ENCODE assay signal across 8 cellular contexts in the genomic region with DNA sequence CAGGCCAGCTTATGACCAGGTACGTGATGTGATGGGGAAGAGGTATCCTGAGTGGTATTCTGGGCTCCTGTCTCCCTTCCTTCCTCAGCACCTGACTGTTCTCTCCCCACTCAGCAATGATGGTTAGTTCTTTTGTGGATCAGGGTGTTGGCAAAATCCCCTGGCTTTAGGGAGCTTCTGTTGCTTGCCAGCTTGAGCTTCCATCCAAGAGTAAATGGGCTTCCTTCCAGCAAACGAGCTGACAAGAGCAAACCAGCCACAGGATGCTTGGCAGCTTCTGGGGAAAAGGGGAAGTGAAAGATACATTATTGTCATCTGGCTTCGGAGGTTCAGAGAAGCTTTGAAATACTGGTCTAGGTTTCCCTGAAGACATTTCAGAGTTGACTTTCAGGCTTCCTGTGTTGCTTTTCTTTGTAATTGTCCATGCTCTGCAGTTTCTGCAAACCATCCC. TPM values are rescaled to one million over a fixed set of nuclear protein-coding genes. Genes with fewer than 3 reads are reported as not detected.
DNase-seq lines count a peak whose midpoint lies in the region; ATAC-seq and TF ChIP-seq lines count a peak whose summit lies in the region.

No MANE protein-coding gene starts in this region.

- no peak overlapping the region for H3K27ac ChIP-seq in PC-9

- H3F3A ChIP-seq in PC-9 (ENCODE audit: insufficient read depth, low read depth): peaks cover 79% of the 10 kb centered on the region

- H2AFZ ChIP-seq in PC-9: no peak overlapping the region

- POLR2A ChIA-PET in PC-9 (lab: Charles Lee; ENCODE audit: unreplicated experiment): interaction anchor here (0.6 kb wide), 2 partner anchors 30 to 92 kb away, joined by 4 to 8 read pairs; no protein-coding TSS in a partner anchor

- H3K4me1 ChIP-seq in PC-9 (replicated peaks; ENCODE audit: insufficient read depth) (peaks cover 30% of the 10 kb centered on the region), mucosa of descending colon (ENCODE audit: low read depth) (peaks cover 21% of the 10 kb centered on the region)

- intact Hi-C loops in PC-9 (cut with micrococcal nuclease; ENCODE audit: unreplicated experiment): no loop called here
- intact Hi-C loops in mucosa of descending colon (cut with DNase I, micrococcal nuclease): no loop called here

- BruUV-seq in PC-9 (replicated peaks; lab: Mats Ljungman, UMichigan): no TSS peak

- no peaks in the 10 kb centered on the region for H3K9me3 Mint-ChIP-seq in chondrocyte (ENCODE audit: low read depth)

- TF ChIP-seq CTCF in PC-9 (conservative IDR thresholded peaks at IDR 0.05) (no peak), chondrocyte (IDR thresholded peaks at IDR 0.05) (no peak), mucosa of descending colon (IDR thresholded peaks at IDR 0.05) (no peak)

- ATAC-seq in GM18873 (IDR thresholded peaks at IDR 0.05; ENCODE audit: low FRiP score, unreplicated experiment) (peak; percentile 34), HG03097 (IDR thresholded peaks at IDR 0.05; ENCODE audit: low FRiP score, unreplicated experiment) (peak; percentile 33), mucosa of descending colon (peak; percentile 20)

- H3K4me3 ChIP-seq in PC-9 (peak overlapping the region; percentile 98; the same call in 1 of the 2 replicates), mucosa of descending colon (no peak overlapping the region)

- peaks cover 99% of the 10 kb centered on the region for H3K79me2 ChIP-seq in PC-9 (ENCODE audit: low read depth)

- H3K36me3 ChIP-seq in PC-9 (ENCODE audit: low read depth): peaks cover 84% of the 10 kb centered on the region
- H3K36me3 ChIP-seq in mucosa of descending colon (ENCODE audit: low read depth): no peaks in the 10 kb centered on the region

- no peaks in the 10 kb centered on the region for H3K27me3 Mint-ChIP-seq in chondrocyte (ENCODE audit: low read depth)

- H3K4me2 ChIP-seq in PC-9: peak overlapping the region; percentile 76

- CTCF ChIA-PET in PC-9 (lab: Charles Lee): no interaction called here

- H4K20me1 ChIP-seq in PC-9 (ENCODE audit: insufficient read depth): peaks cover 94% of the 10 kb centered on the region

- H3K9me2 ChIP-seq in PC-9 (ENCODE audit: insufficient read depth): no peaks in the 10 kb centered on the region

- H3K27ac Mint-ChIP-seq in chondrocyte (ENCODE audit: unreplicated experiment): peak overlapping the region; percentile 41

- no peak overlapping the region for H3K4me3 Mint-ChIP-seq in chondrocyte (ENCODE audit: unreplicated experiment)

- H3K27me3 ChIP-seq in PC-9 (ENCODE audit: insufficient read depth, low read depth): no peaks in the 10 kb centered on the region

- peaks cover 57% of the 10 kb centered on the region for H3K4me1 Mint-ChIP-seq in chondrocyte (ENCODE audit: low read depth)

- peak; percentile 92 for DNase-seq in Ammon's horn (ENCODE audit: low spot score)
- DNase-seq in PC-9: no peak
- no peak for DNase-seq in chondrocyte (ENCODE audit: low spot score)
- peak in 1 of 3 donors; percentile 53 for DNase-seq in mucosa of descending colon
- DNase-seq in RKO (ENCODE audit: low spot score): no peak
- no peak for DNase-seq in NCI-H2227 treated with DMSO at 0.1 percent for 48 hours (lab: John Stamatoyannopoulos, UW)

- H3K36me3 Mint-ChIP-seq in chondrocyte (ENCODE audit: low read depth): peaks cover 13% of the 10 kb centered on the region

- H3K9me3 ChIP-seq in PC-9 (ENCODE audit: insufficient read depth, low read depth): no peaks in the 10 kb centered on the region
- H3K9me3 ChIP-seq in mucosa of descending colon: no peaks in the 10 kb centered on the region

RNA-seq across cellular contexts. Expression of a gene that starts 5.2 kb away (rescaled TPM):
- 14.2 and 19.0 TPM in 2 replicates for total RNA-seq in PC-9 (2021)
- total RNA-seq in chondrocyte: 4.8 to 9.7 TPM (median 8.7 TPM) in 3 replicates
- 10 to 100 TPM; 21.5 to 40.1 (median 23.9) TPM for total RNA-seq in mucosa of descending colon
